In the genomic region with DNA sequence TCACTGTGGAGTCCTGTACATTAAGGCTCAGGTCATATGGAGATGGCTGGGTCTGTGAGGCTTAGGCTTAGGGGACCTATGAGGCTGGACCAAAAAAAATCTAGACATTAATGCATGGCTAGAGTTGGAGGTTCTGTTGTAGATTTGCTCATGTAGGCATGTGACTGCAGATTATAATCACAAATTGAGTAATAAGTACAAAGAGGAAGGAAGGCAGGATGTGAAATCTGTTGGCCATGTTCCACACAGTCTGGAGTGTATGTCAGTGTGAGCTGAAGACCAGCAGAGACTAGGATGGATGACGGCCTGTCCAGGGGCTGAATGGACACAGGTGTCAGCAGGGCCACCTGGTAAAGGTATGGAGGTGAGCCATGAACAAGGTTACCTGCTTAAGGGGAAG, we compare ENCODE assay signal across 8 cellular contexts. TPM values are rescaled to one million over a fixed set of nuclear protein-coding genes. Genes with fewer than 3 reads are reported as not detected.
DNase-seq lines count a peak whose midpoint lies in the region; ATAC-seq and TF ChIP-seq lines count a peak whose summit lies in the region.

A gene with protein sequence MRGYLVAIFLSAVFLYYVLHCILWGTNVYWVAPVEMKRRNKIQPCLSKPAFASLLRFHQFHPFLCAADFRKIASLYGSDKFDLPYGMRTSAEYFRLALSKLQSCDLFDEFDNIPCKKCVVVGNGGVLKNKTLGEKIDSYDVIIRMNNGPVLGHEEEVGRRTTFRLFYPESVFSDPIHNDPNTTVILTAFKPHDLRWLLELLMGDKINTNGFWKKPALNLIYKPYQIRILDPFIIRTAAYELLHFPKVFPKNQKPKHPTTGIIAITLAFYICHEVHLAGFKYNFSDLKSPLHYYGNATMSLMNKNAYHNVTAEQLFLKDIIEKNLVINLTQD (plus strand): TSS at position 265 of the 400 bp plus-strand sequence. CDS start 5,101 bp downstream, outside the sequence.

- BruUV-seq in mammary epithelial cell (replicated peaks; lab: Mats Ljungman, UMichigan): no TSS peak

- CTCF ChIA-PET in mammary epithelial cell (lab: Charles Lee; ENCODE audit: low non-redundant PET): no interaction called here

- no peaks in the 10 kb centered on the region for H3K9me3 ChIP-seq in BLaER1 treated with 17β-estradiol and CSF1 and Interleukin-3, amounts not matched to agents 10 nM and 100 nM (replicated peaks in 1 of 11)
- H3K9me3 ChIP-seq in mammary epithelial cell (replicated peaks; ENCODE audit: insufficient read depth, low read length) (no peaks in the 10 kb centered on the region), mucosa of descending colon (no peaks in the 10 kb centered on the region), GM23248 (ENCODE audit: low read depth) (no peaks in the 10 kb centered on the region)

- intact Hi-C loops in mammary epithelial cell (cut with micrococcal nuclease) (no loop called here), mucosa of descending colon (cut with DNase I, micrococcal nuclease) (no loop called here)

- peak; percentile 57 for ATAC-seq in HG03108 (IDR thresholded peaks at IDR 0.05; ENCODE audit: unreplicated experiment)
- peak; percentile 60 for ATAC-seq in mucosa of descending colon

- peak within 1 kb of the TSS; percentile 58 to 97 (median 85); a peak in 21 of 22 replicates for H3K27ac ChIP-seq in BLaER1 treated with 17β-estradiol and CSF1 and Interleukin-3, amounts not matched to agents 10 nM and 100 nM
- no peak within 1 kb of the TSS for H3K27ac ChIP-seq in mammary epithelial cell (ENCODE audit: insufficient read depth, low read depth, low read length)
- no peak within 1 kb of the TSS for H3K27ac ChIP-seq in GM23248

- H3K4me1 ChIP-seq in BLaER1 treated with 17β-estradiol and CSF1 and Interleukin-3, amounts not matched to agents 10 nM and 100 nM: peaks cover 24 to 83% (median 50%) of the 10 kb centered on the region in 10 experiments
- H3K4me1 ChIP-seq in mammary epithelial cell (ENCODE audit: insufficient read depth, low read length) (peaks cover 7% of the 10 kb centered on the region), mucosa of descending colon (ENCODE audit: low read depth) (no peaks in the 10 kb centered on the region), GM23248 (ENCODE audit: insufficient read depth) (no peaks in the 10 kb centered on the region)

- H2AFZ ChIP-seq in mammary epithelial cell (ENCODE audit: low read depth, low read length): no peak within 1 kb of the TSS
- no peak within 1 kb of the TSS for H2AFZ ChIP-seq in GM23248

- H3K36me3 ChIP-seq in BLaER1 treated with 17β-estradiol and CSF1 and Interleukin-3, amounts not matched to agents 10 nM and 100 nM: peaks cover 0 to 31% (median 0%) of the 10 kb centered on the region in 11 experiments; a peak in 7 of 22 replicates
- H3K36me3 ChIP-seq in mammary epithelial cell (ENCODE audit: insufficient read depth, low read length) (no peaks in the 10 kb centered on the region), mucosa of descending colon (ENCODE audit: low read depth) (no peaks in the 10 kb centered on the region), GM23248 (ENCODE audit: low read depth) (no peaks in the 10 kb centered on the region)

- H3F3A ChIP-seq in GM23248 (ENCODE audit: insufficient read depth): no peaks in the 10 kb centered on the region

- peaks cover 0 to 36% (median 0%) of the 10 kb centered on the region in 11 experiments; a peak in 5 of 22 replicates for H4K20me1 ChIP-seq in BLaER1 treated with 17β-estradiol and CSF1 and Interleukin-3, amounts not matched to agents 10 nM and 100 nM
- H4K20me1 ChIP-seq in mammary epithelial cell (ENCODE audit: insufficient read depth, low read length): no peaks in the 10 kb centered on the region
- no peaks in the 10 kb centered on the region for H4K20me1 ChIP-seq in GM23248 (ENCODE audit: insufficient read depth)

- H3K79me2 ChIP-seq in mammary epithelial cell (ENCODE audit: insufficient read depth, low read length) (no peaks in the 10 kb centered on the region), GM23248 (ENCODE audit: insufficient read depth) (no peaks in the 10 kb centered on the region)

- in situ Hi-C loops in mammary epithelial cell (cut with MboI; ENCODE audit: low sequenced_read_pairs in 2 of 2): no loop called here
- in situ Hi-C loops in GM23248 (cut with MboI): no loop called here

- no CpG with 5 or more reads among the region's 1 CpG for WGBS in mammary epithelial cell (ENCODE audit: low coverage, missing lambda C conversion rate)
- 0% methylated on average over 1 of the region's 1 CpG for WGBS in GM23248 (ENCODE audit: low coverage in 1 of 2, low lambda C conversion rate in 2 of 2, missing lambda C conversion rate in 2 of 2), 2 experiments

- dilution Hi-C loops in mammary epithelial cell (cut with HindIII; ENCODE audit: low sequenced_read_pairs): no loop called here

- no peaks in the 10 kb centered on the region for H3K9me2 ChIP-seq in GM23248 (ENCODE audit: insufficient read depth)

- TF ChIP-seq CTCF in mammary epithelial cell (conservative IDR thresholded peaks at IDR 0.05 in 1 of 2, IDR thresholded peaks at IDR 0.05 in 1 of 2; ENCODE audit: extremely low read depth in 1 of 2, insufficient read depth in 1 of 2, low read depth in 1 of 2, low read length in 2 of 2): no peak
- TF ChIP-seq CTCF in mucosa of descending colon (IDR thresholded peaks at IDR 0.05): no peak

- H3K4me2 ChIP-seq in BLaER1 treated with 17β-estradiol and CSF1 and Interleukin-3, amounts not matched to agents 10 nM and 100 nM: peak within 1 kb of the TSS; percentile 40 to 97 (median 83)
- no peak within 1 kb of the TSS for H3K4me2 ChIP-seq in mammary epithelial cell (ENCODE audit: insufficient read depth, low read depth, low read length)
- no peak within 1 kb of the TSS for H3K4me2 ChIP-seq in GM23248 (ENCODE audit: unreplicated experiment)

- H3K9ac ChIP-seq in BLaER1 treated with 17β-estradiol and CSF1 and Interleukin-3, amounts not matched to agents 10 nM and 100 nM: peak within 1 kb of the TSS in 9 of 11 experiments; percentile 47 to 95 (median 83); a peak in 17 of 22 replicates
- no peak within 1 kb of the TSS for H3K9ac ChIP-seq in mammary epithelial cell (ENCODE audit: insufficient read depth, low read length)
- H3K9ac ChIP-seq in GM23248: no peak within 1 kb of the TSS

- peak within 1 kb of the TSS in 8 of 10 experiments; percentile 32 to 91 (median 68); a peak in 15 of 20 replicates for H3K4me3 ChIP-seq in BLaER1 treated with 17β-estradiol and CSF1 and Interleukin-3, amounts not matched to agents 10 nM and 100 nM
- no peak within 1 kb of the TSS for H3K4me3 ChIP-seq in mammary epithelial cell (replicated peaks in 1 of 3; ENCODE audit: insufficient read depth in 1 of 3, low read depth in 2 of 3, low read length in 3 of 3)
- no peak within 1 kb of the TSS for H3K4me3 ChIP-seq in mucosa of descending colon
- no peak within 1 kb of the TSS for H3K4me3 ChIP-seq in GM23248

- DNase-seq in mammary epithelial cell (peak; percentile 43), mucosa of descending colon (peak in 1 of 3 donors; percentile 46), AG08395 (ENCODE audit: low spot score) (no peak), GM23248 (no peak), globus pallidus (ENCODE audit: low spot score) (no peak)
- no peak for DNase-seq in stimulated activated CD4-positive, alpha-beta T cell treated with anti-CD3 and anti-CD28 coated beads, Interleukin-12 subunit alpha, Interleukin-12 subunit beta, amount 100 ng/mL, for 4 hours

- no peaks in the 10 kb centered on the region for H3K27me3 ChIP-seq in BLaER1 treated with 17β-estradiol and CSF1 and Interleukin-3, amounts not matched to agents 10 nM and 100 nM
- H3K27me3 ChIP-seq in mammary epithelial cell (ENCODE audit: insufficient read depth, low read length) (no peaks in the 10 kb centered on the region), GM23248 (replicated peaks; ENCODE audit: insufficient read depth) (peaks cover 56% of the 10 kb centered on the region)

RNA-seq across cellular contexts. Expression of the gene that starts here (rescaled TPM):
- total RNA-seq in mammary epithelial cell (1 to 10 TPM; 5.8 to 7.0 TPM), mucosa of descending colon (10 to 100 TPM in 1 of 3 donors, 1 to 10 TPM in 2; 1.4 to 10.9 (median 2.3) TPM)
- polyA plus RNA-seq in mammary epithelial cell (3.6 TPM), GM23248 (2016; fragmentation: Nextera tagmentation; extraction: Ambion mirVana) (0.56 and 1.9 TPM in 2 replicates)
- not detected for polyA minus RNA-seq in mammary epithelial cell
- not detected in 2 replicates for total RNA-seq in GM23248 (2014; rRNA removed; shearing (Covaris generic))

Comparison
In these comparisons a context has a peak if more than half of its experiments do, and no peak if none do; other contexts are left out.
1. H3K27ac ChIP-seq: peak in BLaER1 treated with 17β-estradiol and CSF1 and Interleukin-3, amounts not matched to agents 10 nM and 100 nM (11 of 11); none in mammary epithelial cell (single experiment) and GM23248 (single experiment).
2. H3K4me2 ChIP-seq: peak in BLaER1 treated with 17β-estradiol and CSF1 and Interleukin-3, amounts not matched to agents 10 nM and 100 nM (11 of 11); none in mammary epithelial cell (single experiment) and GM23248 (single experiment).
3. H3K4me3 ChIP-seq: peak in BLaER1 treated with 17β-estradiol and CSF1 and Interleukin-3, amounts not matched to agents 10 nM and 100 nM (8 of 10); none in mammary epithelial cell (0 of 3), mucosa of descending colon (single experiment) and GM23248 (single experiment).
4. H3K9ac ChIP-seq: peak in BLaER1 treated with 17β-estradiol and CSF1 and Interleukin-3, amounts not matched to agents 10 nM and 100 nM (9 of 11); none in mammary epithelial cell (single experiment) and GM23248 (single experiment).